In the genomic region with DNA sequence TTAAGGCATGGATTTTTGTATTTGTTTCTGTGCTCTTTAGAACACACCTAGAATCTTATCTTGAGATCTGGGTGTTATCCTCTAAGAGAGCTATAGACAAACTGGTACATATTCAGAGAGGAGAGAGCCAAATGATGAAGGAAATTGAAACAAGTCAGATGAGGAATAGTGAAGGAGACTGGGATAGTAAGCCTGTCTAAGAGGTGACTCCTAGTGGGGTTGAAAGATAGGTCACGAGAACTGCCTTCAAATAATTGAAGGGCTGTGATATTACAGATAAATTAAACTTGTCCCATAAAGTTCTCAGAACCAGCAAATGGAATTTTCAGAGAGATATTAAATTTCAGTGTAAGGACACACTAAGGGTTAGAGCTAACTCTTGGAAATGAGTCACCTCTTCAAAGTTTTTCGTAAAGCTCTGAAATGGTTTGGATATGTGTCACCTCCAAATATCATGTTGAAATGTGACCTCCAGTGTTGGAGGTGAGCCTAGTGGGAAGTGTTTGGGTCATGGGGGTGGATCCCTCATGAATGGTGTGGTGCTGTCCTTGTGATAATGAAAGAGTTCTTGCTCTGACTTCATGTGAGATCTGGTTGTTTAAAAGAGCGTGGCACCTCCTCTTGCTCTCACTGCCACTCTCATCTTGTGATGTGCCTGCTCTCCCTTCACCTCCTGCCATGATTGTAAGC, we compare ENCODE assay signal across 9 cellular contexts.
DNase-seq lines count a peak whose midpoint lies in the region; ATAC-seq, FAIRE-seq and TF ChIP-seq lines count a peak whose summit lies in the region.
"Had no signal": no experiment of that assay in that cellular context is flagged by ENCODE, and none has a peak within 500 bp of the region (broad histone marks: within the 10 kb centered on the region; RNA-seq: fewer than 3 reads in every experiment).

No MANE protein-coding gene starts in this region.

- TF ChIP-seq POLR2A in A549 (IDR thresholded peaks at IDR 0.05; ENCODE audit: low read length): no peak

- peaks cover 63% of the 10 kb centered on the region for H3K4me1 Mint-ChIP-seq in activated T-cell treated with anti-CD3 and anti-CD28 coated beads, Interleukin-2, amount 50 U/mL, for 72 hours (ENCODE audit: low read depth)

- H3K9me2 ChIP-seq in GM23248 (ENCODE audit: insufficient read depth): no peaks in the 10 kb centered on the region

- peak overlapping the region; percentile 28; the same call in 1 of the 2 replicates for H3K9ac ChIP-seq in GM23248

- H3K27ac ChIP-seq in A549: peak overlapping the region; percentile 81 to 87
- peak overlapping the region; percentile 75 for H3K27ac ChIP-seq in GM23248

- TF ChIP-seq EP300 in A549 (IDR thresholded peaks at IDR 0.05): peak; percentile 93 to 97

- peak; percentile 100 for FAIRE-seq in A549 (lab: Jason Lieb, UNC)
- FAIRE-seq: TTC549 had no signal

- H3K9me3 Mint-ChIP-seq in activated T-cell treated with anti-CD3 and anti-CD28 coated beads, Interleukin-2, amount 50 U/mL, for 72 hours: peaks cover 2 to 3% of the 10 kb centered on the region in 2 donors

- CTCF ChIA-PET in A549 (lab: Yijun Ruan, JAX): interaction anchor here (0.8 to 1.4 kb wide), 8 partner anchors 13 to 419 kb away, joined by 3 to 7 read pairs (median 4); no protein-coding TSS in a partner anchor

- H3K4me3 ChIP-seq in A549: no peak overlapping the region
- H3K4me3 ChIP-seq in GM23248: peak overlapping the region; percentile 44

- TF ChIP-seq RAD21 in A549 (conservative IDR thresholded peaks at IDR 0.05 in 1 of 2, IDR thresholded peaks at IDR 0.05 in 1 of 2): peak; percentile 51 to 77

- WGBS in A549 (ENCODE audit: missing lambda C conversion rate): 16% methylated on average over 3 of the region's 3 CpGs
- 15 to 19% methylated on average over 3 of the region's 3 CpGs for WGBS in GM23248 (ENCODE audit: low coverage in 1 of 2, low lambda C conversion rate in 2 of 2, missing lambda C conversion rate in 2 of 2), 2 experiments

- peaks cover 15% of the 10 kb centered on the region for H3K79me2 ChIP-seq in GM23248 (ENCODE audit: insufficient read depth)

- no peaks in the 10 kb centered on the region for H3K36me3 ChIP-seq in GM23248 (ENCODE audit: low read depth)

- no peaks in the 10 kb centered on the region for H3K27me3 Mint-ChIP-seq in activated T-cell treated with anti-CD3 and anti-CD28 coated beads, Interleukin-2, amount 50 U/mL, for 72 hours (ENCODE audit: low read depth)

- peak in 1 of 2 experiments; percentile 91 for DNase-seq in A549 (ENCODE audit: low read depth in 1 of 2, low spot score in 1 of 2)
- DNase-seq in GM23248: peak; percentile 92
- peak; percentile 61 to 67 for DNase-seq in activated T-cell treated with anti-CD3 and anti-CD28 coated beads, Interleukin-2, amount 50 U/mL, for 72 hours
- peak; percentile 98 for DNase-seq in iris pigment epithelial cell (ENCODE audit: low read depth)
- no peak for DNase-seq in NCI-H1105 (lab: John Stamatoyannopoulos, UW)
- DNase-seq in pons (ENCODE audit: low spot score): no peak

- peak overlapping the region; percentile 34 to 56 for H3K4me3 Mint-ChIP-seq in activated T-cell treated with anti-CD3 and anti-CD28 coated beads, Interleukin-2, amount 50 U/mL, for 72 hours

- H2AFZ ChIP-seq in GM23248: no peak overlapping the region

- H3K9me3 ChIP-seq in A549 (peaks cover 7% of the 10 kb centered on the region; the same call in 1 of the 3 replicates), GM23248 (ENCODE audit: low read depth) (no peaks in the 10 kb centered on the region)

- POLR2A ChIA-PET in A549 (lab: Yijun Ruan, JAX): interaction anchor here (0.5 to 1.4 kb wide), 5 partner anchors 16 to 414 kb away, joined by 3 to 7 read pairs (median 5); no protein-coding TSS in a partner anchor

- no peak; the same call in 2 of the 3 replicates for TF ChIP-seq CTCF in A549 (IDR thresholded peaks at IDR 0.05)

- H4K20me1 ChIP-seq in GM23248 (ENCODE audit: insufficient read depth): no peaks in the 10 kb centered on the region

- in situ Hi-C loops in GM23248 (cut with MboI): no loop called here

- H3F3A ChIP-seq in GM23248 (ENCODE audit: insufficient read depth): peaks cover 35% of the 10 kb centered on the region

- ATAC-seq in A549 (peak; percentile 91), HG02642 (IDR thresholded peaks at IDR 0.05; ENCODE audit: poor library complexity, unreplicated experiment) (no peak), GM18511 (IDR thresholded peaks at IDR 0.05; ENCODE audit: unreplicated experiment) (no peak)
- ATAC-seq in activated T-cell treated with anti-CD3 and anti-CD28 coated beads, Interleukin-2, amount 50 U/mL, for 72 hours (replicated peaks in 1 of 2): peak; percentile 89 to 92

- peak overlapping the region; percentile 94 for H3K27ac Mint-ChIP-seq in activated T-cell treated with anti-CD3 and anti-CD28 coated beads, Interleukin-2, amount 50 U/mL, for 72 hours

- H3K27me3 ChIP-seq in GM23248 (replicated peaks; ENCODE audit: insufficient read depth): no peaks in the 10 kb centered on the region

- H3K4me1 ChIP-seq in A549 (peaks cover 63% of the 10 kb centered on the region), GM23248 (ENCODE audit: insufficient read depth) (peaks cover 27% of the 10 kb centered on the region)

- H3K36me3 Mint-ChIP-seq in activated T-cell treated with anti-CD3 and anti-CD28 coated beads, Interleukin-2, amount 50 U/mL, for 72 hours (ENCODE audit: insufficient read depth in 2 of 2): peaks cover 8 to 11% of the 10 kb centered on the region in 2 donors

- H3K4me2 ChIP-seq in A549: peak overlapping the region; percentile 62
- peak overlapping the region; percentile 66 for H3K4me2 ChIP-seq in GM23248 (ENCODE audit: unreplicated experiment)

TF ChIP-seq in A549, 52 proteins besides CTCF, POLR2A, EP300 and RAD21:
- TF ChIP-seq ESRRA (IDR thresholded peaks at IDR 0.05; ENCODE audit: borderline replicate concordance, low read length) (peak; percentile 42; the same call in 1 of the 2 replicates), JUN (IDR thresholded peaks at IDR 0.05) (peak; percentile 95 to 97; a peak in 4 of 5 replicates), HOXB13 (CRISPR knock-in tag; IDR thresholded peaks at IDR 0.05; ENCODE audit: low read depth) (peak; percentile 61; the same call in 1 of the 2 replicates), RARB (CRISPR knock-in tag; IDR thresholded peaks at IDR 0.05) (peak; percentile 71; the same call in 1 of the 2 replicates), CEBPB (IDR thresholded peaks at IDR 0.05) (peak; percentile 86 to 95), FOSL2 (IDR thresholded peaks at IDR 0.05) (peak; percentile 99), FOSL2 (CRISPR knock-in tag; IDR thresholded peaks at IDR 0.05) (peak; percentile 98), SREBF2 (IDR thresholded peaks at IDR 0.05) (no peak), PBX3 (IDR thresholded peaks at IDR 0.05) (0 out of 2 replicates have a peak, but pooled peaks have one; percentile 47), MAX (IDR thresholded peaks at IDR 0.05) (peak; percentile 88), SMC3 (IDR thresholded peaks at IDR 0.05) (peak; percentile 74; the same call in 2 of the 3 replicates), E2F6 (IDR thresholded peaks at IDR 0.05; ENCODE audit: borderline replicate concordance, low read depth) (no peak; the same call in 1 of the 2 replicates), TP53 (CRISPR knock-in tag; IDR thresholded peaks at IDR 0.05) (no peak), GATA3 (IDR thresholded peaks at IDR 0.05; ENCODE audit: borderline replicate concordance) (peak; percentile 95), JUNB (IDR thresholded peaks at IDR 0.05) (peak; percentile 99)
- TF ChIP-seq, protein P1, sequence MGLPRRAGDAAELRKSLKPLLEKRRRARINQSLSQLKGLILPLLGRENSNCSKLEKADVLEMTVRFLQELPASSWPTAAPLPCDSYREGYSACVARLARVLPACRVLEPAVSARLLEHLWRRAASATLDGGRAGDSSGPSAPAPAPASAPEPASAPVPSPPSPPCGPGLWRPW (IDR thresholded peaks at IDR 0.05): peak; percentile 87
- TF ChIP-seq, protein P2, sequence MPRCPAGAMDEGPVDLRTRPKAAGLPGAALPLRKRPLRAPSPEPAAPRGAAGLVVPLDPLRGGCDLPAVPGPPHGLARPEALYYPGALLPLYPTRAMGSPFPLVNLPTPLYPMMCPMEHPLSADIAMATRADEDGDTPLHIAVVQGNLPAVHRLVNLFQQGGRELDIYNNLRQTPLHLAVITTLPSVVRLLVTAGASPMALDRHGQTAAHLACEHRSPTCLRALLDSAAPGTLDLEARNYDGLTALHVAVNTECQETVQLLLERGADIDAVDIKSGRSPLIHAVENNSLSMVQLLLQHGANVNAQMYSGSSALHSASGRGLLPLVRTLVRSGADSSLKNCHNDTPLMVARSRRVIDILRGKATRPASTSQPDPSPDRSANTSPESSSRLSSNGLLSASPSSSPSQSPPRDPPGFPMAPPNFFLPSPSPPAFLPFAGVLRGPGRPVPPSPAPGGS (IDR thresholded peaks at IDR 0.05): peak; percentile 93
TF ChIP-seq in A549: peak in this region for 13.

Comparison
In these comparisons a context has a peak if more than half of its experiments do, and no peak if none do; other contexts are left out.
1. ATAC-seq: peak in A549 (2 of 2) and activated T-cell treated with anti-CD3 and anti-CD28 coated beads, Interleukin-2, amount 50 U/mL, for 72 hours (2 of 2); none in HG02642 (single experiment) and GM18511 (single experiment).
2. DNase-seq: peak in GM23248 (single experiment), activated T-cell treated with anti-CD3 and anti-CD28 coated beads, Interleukin-2, amount 50 U/mL, for 72 hours (2 of 2) and iris pigment epithelial cell (single experiment); none in NCI-H1105 (single experiment) and pons (single experiment).